In the genomic region with DNA sequence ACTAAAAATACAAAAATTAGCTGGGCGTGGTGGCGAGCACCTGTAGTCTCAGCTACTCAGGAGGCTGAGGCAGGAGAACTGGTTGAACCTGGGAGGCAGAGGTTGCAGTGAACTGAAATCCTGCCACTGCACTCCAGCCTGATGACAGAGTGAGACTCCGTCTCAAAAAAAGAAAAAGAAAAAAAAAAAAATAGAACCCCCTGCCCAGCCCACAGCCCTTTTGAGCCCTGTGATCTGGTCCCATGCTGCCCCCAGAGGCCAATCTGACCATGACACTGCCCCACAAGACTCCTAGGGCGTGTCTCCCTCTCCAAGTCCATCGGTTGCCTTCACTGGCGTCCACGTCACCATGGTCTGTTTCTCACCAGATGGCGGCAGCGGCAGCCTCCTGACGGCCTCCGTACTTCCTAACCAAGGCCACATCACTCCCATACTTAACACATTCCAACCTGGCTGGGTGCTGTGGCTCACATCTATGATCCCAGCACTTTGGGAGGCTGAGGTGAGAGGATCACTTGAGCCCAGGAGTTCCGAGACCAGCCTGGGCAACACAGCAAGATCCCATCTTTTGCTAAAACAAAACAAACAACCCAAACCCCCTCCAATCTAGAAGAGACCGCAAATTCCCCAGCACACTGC, we compare ENCODE assay signal across 8 cellular contexts. TPM values are rescaled to one million over a fixed set of nuclear protein-coding genes. Genes with fewer than 3 reads are reported as not detected.
DNase-seq lines count a peak whose midpoint lies in the region; ATAC-seq, FAIRE-seq and TF ChIP-seq lines count a peak whose summit lies in the region.

No MANE protein-coding gene starts in this region.

- peak overlapping the region; percentile 31; the same call in 1 of the 2 replicates for H3K27ac Mint-ChIP-seq in HFFc6
- no peak overlapping the region for H3K27ac Mint-ChIP-seq in glutamatergic neuron (ENCODE audit: unreplicated experiment)

- H3K4me1 Mint-ChIP-seq in HFFc6 (ENCODE audit: low read depth) = peaks cover 15% of the 10 kb centered on the region
- H3K4me1 Mint-ChIP-seq in glutamatergic neuron (ENCODE audit: low read depth, unreplicated experiment) = peaks cover 26% of the 10 kb centered on the region

- H3K36me3 Mint-ChIP-seq in HFFc6 (ENCODE audit: low read depth) = peaks cover 21% of the 10 kb centered on the region
- no peaks in the 10 kb centered on the region for H3K36me3 Mint-ChIP-seq in glutamatergic neuron (ENCODE audit: unreplicated experiment)

- H3K4me3 Mint-ChIP-seq in HFFc6 (no peak overlapping the region), glutamatergic neuron (ENCODE audit: unreplicated experiment) (no peak overlapping the region)

- H3K27me3 ChIP-seq in small intestine (ENCODE audit: control insufficient read depth in 2 of 2, insufficient read depth in 2 of 2, low read length in 2 of 2) = no peaks in the 10 kb centered on the region

- H3K9me3 ChIP-seq in small intestine (ENCODE audit: control insufficient read depth, low read depth) = no peaks in the 10 kb centered on the region

- TF ChIP-seq CTCF in HFFc6 (IDR thresholded peaks at IDR 0.05) = peak; percentile 80
- TF ChIP-seq CTCF in VCaP (conservative IDR thresholded peaks at IDR 0.05) = peak; percentile 82
- TF ChIP-seq CTCF in glutamatergic neuron (IDR thresholded peaks at IDR 0.05; ENCODE audit: partially characterized antibody, unreplicated experiment) = peak; percentile 77

- FAIRE-seq in small intestine (lab: Jason Lieb, UNC) = no peak

- H3K9me3 Mint-ChIP-seq in HFFc6 (no peaks in the 10 kb centered on the region), glutamatergic neuron (ENCODE audit: unreplicated experiment) (peaks cover 8% of the 10 kb centered on the region)

- H3K4me1 ChIP-seq in small intestine (ENCODE audit: control insufficient read depth in 2 of 2, insufficient read depth in 1 of 2, low read depth in 1 of 2, low read length in 1 of 2) = peaks cover 0 to 2% of the 10 kb centered on the region in 2 donors

- H3K27ac ChIP-seq in VCaP = no peak overlapping the region
- H3K27ac ChIP-seq in small intestine (ENCODE audit: low read depth in 1 of 2, low read length in 1 of 2) = peak overlapping the region; percentile 43 to 87

- whole genome bisulfite sequencing in small intestine, 3 donors = 49 to 64% (median 55%) methylated on average over 13 of the region's 13 CpGs

- H3K27me3 Mint-ChIP-seq in HFFc6 (ENCODE audit: insufficient read depth) (peaks cover 3% of the 10 kb centered on the region), glutamatergic neuron (ENCODE audit: unreplicated experiment) (peaks cover 6% of the 10 kb centered on the region)

- peaks cover 5 to 7% of the 10 kb centered on the region in 2 donors for H3K36me3 ChIP-seq in small intestine (ENCODE audit: control insufficient read depth in 2 of 2, insufficient read depth in 2 of 2, low read length in 2 of 2)

- no peak overlapping the region for H3K4me3 ChIP-seq in small intestine (ENCODE audit: low read depth in 1 of 2, low read length in 2 of 2)

- DNase-seq in DMS114 treated with DMSO at 0.1 percent for 48 hours (lab: John Stamatoyannopoulos, UW; ENCODE audit: unreplicated experiment) (peak; percentile 11), HFFc6 (peak; percentile 12), glutamatergic neuron (peak; percentile 78), small intestine (peak; percentile 90), amniotic stem cell (lab: John Stamatoyannopoulos, UW) (no peak)

- ATAC-seq in HG03432 (IDR thresholded peaks at IDR 0.05; ENCODE audit: unreplicated experiment) = no peak
- ATAC-seq in GM18873 (IDR thresholded peaks at IDR 0.05; ENCODE audit: low FRiP score, unreplicated experiment) = no peak

RNA-seq across cellular contexts. Expression of a gene that starts 18.0 kb away (rescaled TPM):
- total RNA-seq in HFFc6 (2021; fragmentation: NEBNext Ultra II Directional; extraction: Animal tissue kit (Norgen Biotek cat#: 25700)) = 10 to 100 TPM in 5 of 6 experiments, 1 to 10 TPM in 1; 9.6 to 14.7 (median 12.2) TPM
- 119 TPM for total RNA-seq in glutamatergic neuron (ENCODE audit: unreplicated experiment)
- 10 to 100 TPM in 2 of 3 donors, 1 to 10 TPM in 1; 9.5 to 17.7 (median 11.6) TPM for polyA plus RNA-seq in small intestine

RNA-seq across cellular contexts. Expression of a gene that starts 18.1 kb away (rescaled TPM):
- total RNA-seq in HFFc6 (2021; fragmentation: NEBNext Ultra II Directional; extraction: Animal tissue kit (Norgen Biotek cat#: 25700)) = 10 to 100 TPM; 70.1 to 91.4 (median 83.4) TPM
- total RNA-seq in glutamatergic neuron (ENCODE audit: unreplicated experiment) = 42.6 TPM
- polyA plus RNA-seq in small intestine = 10 to 100 TPM; 37.8 to 90.0 (median 50.5) TPM

RNA-seq across cellular contexts. Expression of a gene that starts 18.2 kb away (rescaled TPM):
- total RNA-seq in HFFc6 (2021; fragmentation: NEBNext Ultra II Directional; extraction: Animal tissue kit (Norgen Biotek cat#: 25700)) = 10 to 100 TPM; 17.8 to 20.6 (median 18.6) TPM
- 8.4 TPM for total RNA-seq in glutamatergic neuron (ENCODE audit: unreplicated experiment)
- polyA plus RNA-seq in small intestine = 10 to 100 TPM in 1 of 3 donors, 1 to 10 TPM in 2; 6.0 to 10.4 (median 6.8) TPM

RNA-seq across cellular contexts. Expression of a gene that starts 33.8 kb away (rescaled TPM):
- total RNA-seq in HFFc6 (2021; fragmentation: NEBNext Ultra II Directional; extraction: Animal tissue kit (Norgen Biotek cat#: 25700)) = 1 to 10 TPM; 2.4 to 3.1 (median 2.7) TPM
- 17.2 TPM for total RNA-seq in glutamatergic neuron (ENCODE audit: unreplicated experiment)
- 1 to 10 TPM; 2.6 to 3.8 (median 2.7) TPM for polyA plus RNA-seq in small intestine

RNA-seq across cellular contexts. Expression of a gene that starts 37.1 kb away (rescaled TPM):
- 10 to 100 TPM; 10.3 to 18.6 (median 16.8) TPM for total RNA-seq in HFFc6 (2021; fragmentation: NEBNext Ultra II Directional; extraction: Animal tissue kit (Norgen Biotek cat#: 25700))
- 13.9 TPM for total RNA-seq in glutamatergic neuron (ENCODE audit: unreplicated experiment)
- 10 to 100 TPM; 53.0 to 93.3 (median 60.1) TPM for polyA plus RNA-seq in small intestine
